ENCODE assay signal across 18 cellular contexts in genomic region chr13:94056362-94056990, GRCh38.
"Had no signal": no experiment of that assay in that cellular context is flagged by ENCODE, and none has a peak within 500 bp of the region (broad histone marks: within the 10 kb centered on the region; RNA-seq: fewer than 3 reads in every experiment).

No MANE protein-coding gene starts in this region.

- H3K4me1 ChIP-seq: adrenal gland, esophagus squamous epithelium, heart right ventricle, lower lobe of right lung, tibial artery had no signal

- H3K4me3 Mint-ChIP-seq: activated T-helper 1 cell treated with anti-CD3 and anti-CD28 coated beads, Interleukin-12 subunit alpha, Interleukin-12 subunit beta, Interleukin-2, Interleukin-4 antibody, amounts not matched to agents 30 ng/mL and 10 ng/mL and 1 ng/mL, durations not matched to agents 14 hours and 24 hours and 36 hours; effector memory CD8-positive, alpha-beta T cell; nephron had no signal

- H3K9me3 Mint-ChIP-seq: activated naive CD4-positive, alpha-beta T cell treated with anti-CD3 and anti-CD28 coated beads, Interleukin-2, amount 50 U/mL, for 72 hours; activated T-helper 1 cell treated with anti-CD3 and anti-CD28 coated beads, Interleukin-12 subunit alpha, Interleukin-12 subunit beta, Interleukin-2, Interleukin-4 antibody, amounts not matched to agents 30 ng/mL and 10 ng/mL and 1 ng/mL, durations not matched to agents 14 hours and 24 hours and 36 hours; effector memory CD8-positive, alpha-beta T cell; nephron had no signal

- H3K27ac ChIP-seq: adrenal gland, cardiac muscle cell, esophagus squamous epithelium, heart right ventricle, lower lobe of right lung, tibial artery had no signal

- H3K27me3 ChIP-seq: adrenal gland, cardiac muscle cell, esophagus squamous epithelium, heart right ventricle, tibial artery had no signal

- H3K4me1 Mint-ChIP-seq: nephron had no signal

- H3K36me3 ChIP-seq: adrenal gland, cardiac muscle cell, esophagus squamous epithelium, heart right ventricle, lower lobe of right lung, tibial artery had no signal

- ATAC-seq: activated CD4-positive, CD25-positive, alpha-beta regulatory T cell treated with anti-CD3 and anti-CD28 coated beads, Interleukin-2, amount 50 U/mL, for 24 hours; activated naive CD4-positive, alpha-beta T cell treated with anti-CD3 and anti-CD28 coated beads, Interleukin-2, amount 50 U/mL, for 72 hours; effector memory CD8-positive, alpha-beta T cell; heart right ventricle; lower lobe of right lung had no signal

- DNase-seq: activated gamma-delta T cell treated with Interleukin-2 at 50 U/mL for 16 hours; adrenal gland; dermis blood vessel endothelial cell; effector memory CD8-positive, alpha-beta T cell; esophagus squamous epithelium; heart right ventricle; lower lobe of right lung; midbrain; posterior cingulate gyrus; retina; stimulated activated CD4-positive, alpha-beta T cell treated with anti-CD3 and anti-CD28 coated beads, Interleukin-2, amount 100 ng/mL, for 24 hours; stimulated activated naive CD4-positive, alpha-beta T cell treated with Interleukin-2 at 50 U/mL for 16 hours; tibial artery had no signal

- H3K4me3 ChIP-seq: adrenal gland, cardiac muscle cell, esophagus squamous epithelium, heart right ventricle, lower lobe of right lung, tibial artery had no signal

- H3K9me3 ChIP-seq: adrenal gland, esophagus squamous epithelium, heart right ventricle, lower lobe of right lung, tibial artery had no signal

- H3K36me3 Mint-ChIP-seq: activated naive CD4-positive, alpha-beta T cell treated with anti-CD3 and anti-CD28 coated beads, Interleukin-2, amount 50 U/mL, for 72 hours had no signal

- H3K27ac Mint-ChIP-seq: activated T-helper 1 cell treated with anti-CD3 and anti-CD28 coated beads, Interleukin-12 subunit alpha, Interleukin-12 subunit beta, Interleukin-2, Interleukin-4 antibody, amounts not matched to agents 30 ng/mL and 10 ng/mL and 1 ng/mL, durations not matched to agents 14 hours and 24 hours and 36 hours; effector memory CD8-positive, alpha-beta T cell; nephron had no signal
